Comparison of ENCODE assay signal across 14 cellular contexts in genomic region chr11:63599211-63600122, GRCh38. TPM values are rescaled to one million over a fixed set of nuclear protein-coding genes. Genes with fewer than 3 reads are reported as not detected.
DNase-seq lines count a peak whose midpoint lies in the region; ATAC-seq, FAIRE-seq and TF ChIP-seq lines count a peak whose summit lies in the region.
"Had no signal": no experiment of that assay in that cellular context is flagged by ENCODE, and none has a peak within 500 bp of the region (broad histone marks: within the 10 kb centered on the region; RNA-seq: fewer than 3 reads in every experiment).

No MANE protein-coding gene starts in this region.

- no peaks in the 10 kb centered on the region for H3K79me2 ChIP-seq in mammary epithelial cell (ENCODE audit: insufficient read depth, low read length)

- FAIRE-seq in HTR-8/SVneo (lab: Jason Lieb, UNC) = no peak

- H3K9me3 ChIP-seq in mammary epithelial cell (replicated peaks; ENCODE audit: insufficient read depth, low read length) = no peaks in the 10 kb centered on the region
- H3K9me3 ChIP-seq: colonic mucosa, spleen had no signal

- no peak for TF ChIP-seq CTCF in mammary epithelial cell (conservative IDR thresholded peaks at IDR 0.05 in 1 of 2, IDR thresholded peaks at IDR 0.05 in 1 of 2; ENCODE audit: extremely low read depth in 1 of 2, insufficient read depth in 1 of 2, low read depth in 1 of 2, low read length in 2 of 2)

- H3K4me1 ChIP-seq in mammary epithelial cell (ENCODE audit: insufficient read depth, low read length) = no peaks in the 10 kb centered on the region
- H3K4me1 ChIP-seq: colonic mucosa had no signal

- no peak for ATAC-seq in HG03108 (IDR thresholded peaks at IDR 0.05; ENCODE audit: unreplicated experiment)

- no peaks in the 10 kb centered on the region for H4K20me1 ChIP-seq in mammary epithelial cell (ENCODE audit: insufficient read depth, low read length)

- H3K4me3 ChIP-seq in mammary epithelial cell (replicated peaks in 1 of 3; ENCODE audit: insufficient read depth in 1 of 3, low read depth in 2 of 3, low read length in 3 of 3) = no peak overlapping the region
- H3K4me3 ChIP-seq: colonic mucosa, spleen had no signal

- H3K27ac ChIP-seq in mammary epithelial cell (ENCODE audit: insufficient read depth, low read depth, low read length) (no peak overlapping the region), layer of hippocampus (ENCODE audit: low read depth, low read length) (peak overlapping the region; percentile 98)
- H3K27ac ChIP-seq: colonic mucosa, spleen had no signal

- no peaks in the 10 kb centered on the region for H3K27me3 ChIP-seq in mammary epithelial cell (ENCODE audit: insufficient read depth, low read length)
- no peaks in the 10 kb centered on the region for H3K27me3 ChIP-seq in layer of hippocampus (ENCODE audit: control insufficient read depth, insufficient read depth, low read length)
- H3K27me3 ChIP-seq: colonic mucosa, spleen had no signal

- CTCF ChIA-PET in mammary epithelial cell (lab: Charles Lee; ENCODE audit: low non-redundant PET) = no interaction called here

- peak; percentile 89 for DNase-seq in AG08396 (ENCODE audit: low spot score)
- DNase-seq in HTR-8/SVneo (ENCODE audit: insufficient read length, low spot score) = peak; percentile 88
- DNase-seq in mammary epithelial cell = peak; percentile 89
- no peak for DNase-seq in NCI-H1417 treated with DMSO at 0.1 percent for 48 hours (lab: John Stamatoyannopoulos, UW)
- DNase-seq in HUDEP-2 (lab: John Stamatoyannopoulos, UW; ENCODE audit: unreplicated experiment in 76 of 76) = no peak
- DNase-seq in NCI-H526 (lab: John Stamatoyannopoulos, UW) = no peak
- DNase-seq: activated CD4-positive, CD25-positive, alpha-beta regulatory T cell; CD4-positive, CD25-positive, alpha-beta regulatory T cell; colonic mucosa; NCI-H1694 treated with DMSO at 0.1 percent for 48 hours; spleen had no signal

- WGBS in mammary epithelial cell (ENCODE audit: low coverage, missing lambda C conversion rate) = 77% methylated on average over 6 of the region's 7 CpGs

- BruUV-seq in mammary epithelial cell (replicated peaks; lab: Mats Ljungman, UMichigan) = no TSS peak

- no peak overlapping the region for H3K4me2 ChIP-seq in mammary epithelial cell (ENCODE audit: insufficient read depth, low read depth, low read length)

- in situ Hi-C loops in mammary epithelial cell (cut with MboI; ENCODE audit: low sequenced_read_pairs in 2 of 2) = no loop called here

- H3K36me3 ChIP-seq in mammary epithelial cell (ENCODE audit: insufficient read depth, low read length) = no peaks in the 10 kb centered on the region
- H3K36me3 ChIP-seq: colonic mucosa had no signal

- intact Hi-C loops in mammary epithelial cell (cut with micrococcal nuclease) = no loop called here

- no peak overlapping the region for H3K9ac ChIP-seq in mammary epithelial cell (ENCODE audit: insufficient read depth, low read length)

- dilution Hi-C loops in mammary epithelial cell (cut with HindIII; ENCODE audit: low sequenced_read_pairs) = loop anchor here (10.0 kb wide), 2 partner anchors 135 to 595 kb away; no protein-coding TSS in a partner anchor

- no peak overlapping the region for H2AFZ ChIP-seq in mammary epithelial cell (ENCODE audit: low read depth, low read length)

RNA-seq across cellular contexts. Expression of gene PLAAT3, which starts 14.8 kb away (rescaled TPM):
- total RNA-seq in mammary epithelial cell = 1 to 10 TPM; 2.7 to 6.3 TPM
- polyA plus RNA-seq in mammary epithelial cell = 2.1 TPM
- polyA minus RNA-seq in mammary epithelial cell = 13.1 TPM

RNA-seq across cellular contexts. Expression of gene PLAAT2, which starts 36.3 kb away (rescaled TPM):
- total RNA-seq in mammary epithelial cell = under 1 TPM in 1 of 2 donors, not detected in 1; 0.87 TPM
- 1.6 TPM for polyA plus RNA-seq in mammary epithelial cell
- not detected for polyA minus RNA-seq in mammary epithelial cell
- total RNA-seq: activated T-helper 2 cell treated with anti-CD3 and anti-CD28 coated beads, Interferon-gamma antibody, Interleukin-2, Interleukin-4, amounts not matched to agents 10 μg/mL and 5 μg/mL and 100 μg/mL, durations not matched to agents 14 hours and 24 hours and 36 hours; CD4-positive, CD25-positive, alpha-beta regulatory T cell had no signal

Comparison
In these comparisons a context has a peak if more than half of its experiments do, and no peak if none do; other contexts are left out.
1. DNase-seq: peak in AG08396 (single experiment), HTR-8/SVneo (single experiment) and mammary epithelial cell (single experiment); none in NCI-H1417 treated with DMSO at 0.1 percent for 48 hours (single experiment), HUDEP-2 (0 of 76) and NCI-H526 (0 of 2).